ENCODE assay signal across 22 cellular contexts in genomic region chr2:203733683-203734082, GRCh38. TPM values are rescaled to one million over a fixed set of nuclear protein-coding genes. Genes with fewer than 3 reads are reported as not detected.
DNase-seq lines count a peak whose midpoint lies in the region; ATAC-seq and TF ChIP-seq lines count a peak whose summit lies in the region.
"Had no signal": no experiment of that assay in that cellular context is flagged by ENCODE, and none has a peak within 500 bp of the region (broad histone marks: within the 10 kb centered on the region; RNA-seq: fewer than 3 reads in every experiment).

No MANE protein-coding gene starts in this region.

- no peak overlapping the region for H3K27ac ChIP-seq in WERI-Rb-1
- H3K27ac ChIP-seq: C4-2B, ovary, VCaP had no signal

- no peak for ATAC-seq in T-cell (replicated peaks in 1 of 4)
- no peak for ATAC-seq in activated naive CD8-positive, alpha-beta T cell treated with anti-CD3 and anti-CD28 coated beads, Interleukin-2, amount 10 ng/mL, durations not matched to agents 7 days and 5 days (ENCODE audit: low read depth)
- ATAC-seq: HCT116, right cardiac atrium had no signal

- no peaks in the 10 kb centered on the region for H3K36me3 ChIP-seq in WERI-Rb-1
- H3K36me3 ChIP-seq: ovary had no signal

- H3K27ac Mint-ChIP-seq in activated naive CD4-positive, alpha-beta T cell treated with anti-CD3 and anti-CD28 coated beads for 36 hours: peak overlapping the region; percentile 97
- H3K27ac Mint-ChIP-seq in T-cell: peak overlapping the region; percentile 90 to 91
- H3K27ac Mint-ChIP-seq in activated naive CD8-positive, alpha-beta T cell treated with anti-CD3 and anti-CD28 coated beads, Interleukin-2, amount 10 ng/mL, durations not matched to agents 7 days and 5 days: peak overlapping the region; percentile 59
- H3K27ac Mint-ChIP-seq in stimulated activated naive CD8-positive, alpha-beta T cell treated with anti-CD3 and anti-CD28 coated beads, Interleukin-15, Interleukin-2, amounts not matched to agents 100 ng/mL and 50 ng/mL, for 24 hours: peak overlapping the region; percentile 100
- H3K27ac Mint-ChIP-seq: IgD-negative memory B cell had no signal

- POLR2A ChIA-PET in T-cell (lab: Charles Lee): interaction anchor here (0.7 to 1.3 kb wide), 4 partner anchors 14 to 80 kb away, joined by 3 to 6 read pairs (median 3); no protein-coding TSS in a partner anchor
- POLR2A ChIA-PET in activated naive CD8-positive, alpha-beta T cell treated with anti-CD3 and anti-CD28 coated beads, Interleukin-2, amount 10 ng/mL, durations not matched to agents 7 days and 5 days (lab: Charles Lee): interaction anchor here (0.5 to 2.4 kb wide), 3 partner anchors 16 to 1468 kb away, joined by 3 to 10 read pairs (median 4); no protein-coding TSS in a partner anchor

- intact Hi-C loops in activated naive CD4-positive, alpha-beta T cell treated with anti-CD3 and anti-CD28 coated beads for 36 hours (cut with micrococcal nuclease): loop anchor here (1.0 to 5.0 kb wide), 11 partner anchors 8 to 1456 kb away; partner anchors contain the start of gene CTLA4

- H3K4me3 Mint-ChIP-seq in activated naive CD4-positive, alpha-beta T cell treated with anti-CD3 and anti-CD28 coated beads for 36 hours: peak overlapping the region; percentile 4
- peak overlapping the region in 1 of 3 donors; percentile 33 for H3K4me3 Mint-ChIP-seq in T-cell
- H3K4me3 Mint-ChIP-seq in activated naive CD8-positive, alpha-beta T cell treated with anti-CD3 and anti-CD28 coated beads, Interleukin-2, amount 10 ng/mL, durations not matched to agents 7 days and 5 days: no peak overlapping the region
- H3K4me3 Mint-ChIP-seq in stimulated activated naive CD8-positive, alpha-beta T cell treated with anti-CD3 and anti-CD28 coated beads, Interleukin-15, Interleukin-2, amounts not matched to agents 100 ng/mL and 50 ng/mL, for 24 hours: peak overlapping the region; percentile 38
- H3K4me3 Mint-ChIP-seq: IgD-negative memory B cell had no signal

- H3K27me3 Mint-ChIP-seq in activated naive CD4-positive, alpha-beta T cell treated with anti-CD3 and anti-CD28 coated beads for 36 hours (ENCODE audit: low read depth): no peaks in the 10 kb centered on the region
- H3K27me3 Mint-ChIP-seq in T-cell: no peaks in the 10 kb centered on the region
- no peaks in the 10 kb centered on the region for H3K27me3 Mint-ChIP-seq in activated naive CD8-positive, alpha-beta T cell treated with anti-CD3 and anti-CD28 coated beads, Interleukin-2, amount 10 ng/mL, durations not matched to agents 7 days and 5 days
- no peaks in the 10 kb centered on the region for H3K27me3 Mint-ChIP-seq in stimulated activated naive CD8-positive, alpha-beta T cell treated with anti-CD3 and anti-CD28 coated beads, Interleukin-15, Interleukin-2, amounts not matched to agents 100 ng/mL and 50 ng/mL, for 24 hours

- peaks cover 80% of the 10 kb centered on the region for H3K36me3 Mint-ChIP-seq in activated naive CD4-positive, alpha-beta T cell treated with anti-CD3 and anti-CD28 coated beads for 36 hours (ENCODE audit: low read depth)
- H3K36me3 Mint-ChIP-seq in T-cell: peaks cover 83% of the 10 kb centered on the region
- peaks cover 44% of the 10 kb centered on the region for H3K36me3 Mint-ChIP-seq in activated naive CD8-positive, alpha-beta T cell treated with anti-CD3 and anti-CD28 coated beads, Interleukin-2, amount 10 ng/mL, durations not matched to agents 7 days and 5 days
- peaks cover 67% of the 10 kb centered on the region for H3K36me3 Mint-ChIP-seq in stimulated activated naive CD8-positive, alpha-beta T cell treated with anti-CD3 and anti-CD28 coated beads, Interleukin-15, Interleukin-2, amounts not matched to agents 100 ng/mL and 50 ng/mL, for 24 hours (ENCODE audit: low read depth)
- H3K36me3 Mint-ChIP-seq: IgD-negative memory B cell had no signal

- H3K27me3 ChIP-seq in WERI-Rb-1 (ENCODE audit: insufficient read depth, low read depth, severe bottlenecking): no peaks in the 10 kb centered on the region
- H3K27me3 ChIP-seq: ovary had no signal

- CTCF ChIA-PET in activated naive CD4-positive, alpha-beta T cell treated with anti-CD3 and anti-CD28 coated beads for 36 hours (lab: Charles Lee): interaction anchor here (0.7 to 3.2 kb wide), 10 partner anchors 14 to 249 kb away, joined by 3 to 26 read pairs (median 4); partner anchors contain the start of gene CD28
- CTCF ChIA-PET in T-cell (lab: Charles Lee): interaction anchor here (0.8 to 3.3 kb wide), 3 partner anchors 14 to 81 kb away, joined by 3 to 9 read pairs (median 3); no protein-coding TSS in a partner anchor

- H3K4me1 Mint-ChIP-seq in activated naive CD4-positive, alpha-beta T cell treated with anti-CD3 and anti-CD28 coated beads for 36 hours (ENCODE audit: low read depth): peaks cover 98% of the 10 kb centered on the region
- H3K4me1 Mint-ChIP-seq in T-cell: peaks cover 90 to 100% (median 99%) of the 10 kb centered on the region in 3 donors
- peaks cover 69% of the 10 kb centered on the region for H3K4me1 Mint-ChIP-seq in activated naive CD8-positive, alpha-beta T cell treated with anti-CD3 and anti-CD28 coated beads, Interleukin-2, amount 10 ng/mL, durations not matched to agents 7 days and 5 days
- peaks cover 100% of the 10 kb centered on the region for H3K4me1 Mint-ChIP-seq in stimulated activated naive CD8-positive, alpha-beta T cell treated with anti-CD3 and anti-CD28 coated beads, Interleukin-15, Interleukin-2, amounts not matched to agents 100 ng/mL and 50 ng/mL, for 24 hours (ENCODE audit: low read depth)
- H3K4me1 Mint-ChIP-seq: IgD-negative memory B cell had no signal

- no peak for TF ChIP-seq CTCF in WERI-Rb-1 (IDR thresholded peaks at IDR 0.05; ENCODE audit: low read depth, low read length)

- no peaks in the 10 kb centered on the region for H3K9me3 Mint-ChIP-seq in activated naive CD4-positive, alpha-beta T cell treated with anti-CD3 and anti-CD28 coated beads for 36 hours
- H3K9me3 Mint-ChIP-seq in T-cell: no peaks in the 10 kb centered on the region
- peaks cover 2% of the 10 kb centered on the region for H3K9me3 Mint-ChIP-seq in activated naive CD8-positive, alpha-beta T cell treated with anti-CD3 and anti-CD28 coated beads, Interleukin-2, amount 10 ng/mL, durations not matched to agents 7 days and 5 days
- H3K9me3 Mint-ChIP-seq in stimulated activated naive CD8-positive, alpha-beta T cell treated with anti-CD3 and anti-CD28 coated beads, Interleukin-15, Interleukin-2, amounts not matched to agents 100 ng/mL and 50 ng/mL, for 24 hours: no peaks in the 10 kb centered on the region

- H3K4me3 ChIP-seq in WERI-Rb-1 (ENCODE audit: low read depth, low read length): no peak overlapping the region
- H3K4me3 ChIP-seq: ovary had no signal

- DNase-seq in activated naive CD4-positive, alpha-beta T cell treated with anti-CD3 and anti-CD28 coated beads for 36 hours: peak; percentile 67
- no peak for DNase-seq in activated naive CD4-positive, alpha-beta T cell (lab: John Stamatoyannopoulos, UW)
- DNase-seq in T-cell (no peak), WERI-Rb-1 (no peak), H4 (ENCODE audit: low spot score) (no peak)
- no peak for DNase-seq in activated naive CD8-positive, alpha-beta T cell treated with anti-CD3 and anti-CD28 coated beads, Interleukin-2, amount 10 ng/mL, durations not matched to agents 7 days and 5 days
- DNase-seq: DMS 273 treated with DMSO at 0.1 percent for 48 hours; foreskin melanocyte; mesenchymal stem cell; NCI-H1417 treated with DMSO at 0.1 percent for 48 hours; NCI-H2107; NK-92 treated with Interleukin-12 subunit alpha and Interleukin-12 subunit beta, amount 100 ng/mL, for 24 hours; ovary; right cardiac atrium; SHP77 treated with DMSO at 0.1 percent for 48 hours had no signal

- no peaks in the 10 kb centered on the region for H3K9me3 ChIP-seq in WERI-Rb-1 (ENCODE audit: severe bottlenecking)
- H3K9me3 ChIP-seq: ovary had no signal

RNA-seq across cellular contexts. Expression of gene CD28, which starts 27.2 kb away (rescaled TPM):
- 100 to 1,000 TPM; 165 to 167 TPM for total RNA-seq in activated naive CD4-positive, alpha-beta T cell treated with anti-CD3 and anti-CD28 coated beads for 36 hours
- total RNA-seq in T-cell: 100 to 1,000 TPM; 112 to 154 (median 151) TPM
- total RNA-seq in activated naive CD8-positive, alpha-beta T cell treated with anti-CD3 and anti-CD28 coated beads, Interleukin-2, amount 10 ng/mL, durations not matched to agents 7 days and 5 days: 10 to 100 TPM; 52.7 to 58.9 TPM
- total RNA-seq in H4 (2014; rRNA removed; shearing (Covaris generic)): not detected in 2 replicates
- total RNA-seq: M059J, NCI-H460 had no signal

Comparison
In these comparisons a context has a peak if more than half of its experiments do, and no peak if none do; other contexts are left out.
1. RNA of gene CD28, which starts 27.2 kb away (total RNA-seq): 165 to 167 TPM in activated naive CD4-positive, alpha-beta T cell treated with anti-CD3 and anti-CD28 coated beads for 36 hours, 112 to 154 TPM in T-cell and 52.7 to 58.9 TPM in activated naive CD8-positive, alpha-beta T cell treated with anti-CD3 and anti-CD28 coated beads, Interleukin-2, amount 10 ng/mL, durations not matched to agents 7 days and 5 days; not detected in H4; every median in the first group is over 10 times any median in the second.
2. Peak in every context shown above with its lines, with median percentiles within 50 percentile points of each other: H3K27ac Mint-ChIP-seq.